ENCODE assay signal across 23 cellular contexts in genomic region chr10:80927419-80928078, GRCh38.
A peak's percentile ranks its signal among the peaks of the same experiment; 100 is the strongest.
DNase-seq lines count a peak whose midpoint lies in the region; ATAC-seq and TF ChIP-seq lines count a peak whose summit lies in the region.
"Had no signal": no experiment of that assay in that cellular context is flagged by ENCODE, and none has a peak within 500 bp of the region (broad histone marks: within the 10 kb centered on the region; RNA-seq: fewer than 3 reads in every experiment).

No MANE protein-coding gene starts in this region.

- peaks cover 15% of the 10 kb centered on the region for H3K4me1 Mint-ChIP-seq in endodermal cell
- H3K4me1 Mint-ChIP-seq in activated naive CD4-positive, alpha-beta T cell treated with anti-CD3 and anti-CD28 coated beads, Interleukin-2, amount 10 ng/mL, durations not matched to agents 7 days and 5 days: no peaks in the 10 kb centered on the region
- H3K4me1 Mint-ChIP-seq: CD4-positive, alpha-beta memory T cell had no signal

- H3K9me3 Mint-ChIP-seq in endodermal cell: no peaks in the 10 kb centered on the region
- H3K9me3 Mint-ChIP-seq in activated naive CD4-positive, alpha-beta T cell treated with anti-CD3 and anti-CD28 coated beads, Interleukin-2, amount 10 ng/mL, durations not matched to agents 7 days and 5 days: no peaks in the 10 kb centered on the region
- H3K9me3 Mint-ChIP-seq: T-helper 1 cell treated with Interleukin-12 subunit alpha and Interleukin-12 subunit beta and Interleukin-4 antibody, amounts not matched to agents 30 μg/mL and 1 μg/mL, for 36 hours had no signal

- H3K36me3 Mint-ChIP-seq in endodermal cell (ENCODE audit: low read depth): no peaks in the 10 kb centered on the region
- H3K36me3 Mint-ChIP-seq in activated naive CD4-positive, alpha-beta T cell treated with anti-CD3 and anti-CD28 coated beads, Interleukin-2, amount 10 ng/mL, durations not matched to agents 7 days and 5 days: no peaks in the 10 kb centered on the region
- H3K36me3 Mint-ChIP-seq: CD4-positive, alpha-beta memory T cell had no signal

- H3K9ac ChIP-seq in HUES6 (ENCODE audit: low read length) (no peak overlapping the region), endodermal cell (ENCODE audit: extremely low read depth, low read length, poor library complexity, severe bottlenecking) (no peak overlapping the region)

- CTCF ChIA-PET in activated naive CD4-positive, alpha-beta T cell treated with anti-CD3 and anti-CD28 coated beads, Interleukin-2, amount 10 ng/mL, durations not matched to agents 7 days and 5 days (lab: Charles Lee): no interaction called here

- no peaks in the 10 kb centered on the region for H3K27me3 ChIP-seq in HUES6 (ENCODE audit: control insufficient read depth, insufficient read depth, low read length)
- no peaks in the 10 kb centered on the region for H3K27me3 ChIP-seq in endodermal cell (ENCODE audit: control insufficient read depth, insufficient read depth, low read length, poor library complexity, severe bottlenecking)
- H3K27me3 ChIP-seq: SJSA1 had no signal

- peak overlapping the region; percentile 69 for H3K27ac Mint-ChIP-seq in endodermal cell
- no peak overlapping the region for H3K27ac Mint-ChIP-seq in activated naive CD4-positive, alpha-beta T cell treated with anti-CD3 and anti-CD28 coated beads, Interleukin-2, amount 10 ng/mL, durations not matched to agents 7 days and 5 days
- H3K27ac Mint-ChIP-seq: CD4-positive, alpha-beta memory T cell; HFFc6; T-helper 1 cell treated with Interleukin-12 subunit alpha and Interleukin-12 subunit beta and Interleukin-4 antibody, amounts not matched to agents 30 μg/mL and 1 μg/mL, for 36 hours had no signal

- H3K27me3 Mint-ChIP-seq in endodermal cell (ENCODE audit: insufficient read depth): no peaks in the 10 kb centered on the region
- no peaks in the 10 kb centered on the region for H3K27me3 Mint-ChIP-seq in activated naive CD4-positive, alpha-beta T cell treated with anti-CD3 and anti-CD28 coated beads, Interleukin-2, amount 10 ng/mL, durations not matched to agents 7 days and 5 days

- no peak overlapping the region for H3K4me3 Mint-ChIP-seq in endodermal cell
- no peak overlapping the region for H3K4me3 Mint-ChIP-seq in activated naive CD4-positive, alpha-beta T cell treated with anti-CD3 and anti-CD28 coated beads, Interleukin-2, amount 10 ng/mL, durations not matched to agents 7 days and 5 days
- H3K4me3 Mint-ChIP-seq: CD4-positive, alpha-beta memory T cell; HFFc6; T-helper 1 cell treated with Interleukin-12 subunit alpha and Interleukin-12 subunit beta and Interleukin-4 antibody, amounts not matched to agents 30 μg/mL and 1 μg/mL, for 36 hours had no signal

- no peak for TF ChIP-seq CTCF in endodermal cell (conservative IDR thresholded peaks at IDR 0.05)

- H3K36me3 ChIP-seq in HUES6 (ENCODE audit: control insufficient read depth, insufficient read depth, low read length) (no peaks in the 10 kb centered on the region), endodermal cell (ENCODE audit: control insufficient read depth, insufficient read depth, low read length) (no peaks in the 10 kb centered on the region)
- H3K36me3 ChIP-seq: HAP-1, SJSA1 had no signal

- ATAC-seq in GM18868 (IDR thresholded peaks at IDR 0.05; ENCODE audit: unreplicated experiment) (peak; percentile 65), HG03520 (IDR thresholded peaks at IDR 0.05; ENCODE audit: unreplicated experiment) (no peak), HG03135 (IDR thresholded peaks at IDR 0.05; ENCODE audit: unreplicated experiment) (no peak)
- ATAC-seq: Right ventricle myocardium inferior had no signal

- H3K27ac ChIP-seq in HUES6 (ENCODE audit: low read depth, low read length) (0 out of 2 replicates have a peak overlapping the region, but pooled peaks have one; percentile 24), endodermal cell (ENCODE audit: low read depth, low read length) (no peak overlapping the region)
- H3K27ac ChIP-seq: PC-9, SJSA1 had no signal

- H3K4me3 ChIP-seq in HUES6 (ENCODE audit: low read depth, low read length) (no peak overlapping the region), endodermal cell (ENCODE audit: low read length) (peak overlapping the region; percentile 42)
- H3K4me3 ChIP-seq: HAP-1, PC-9, SJSA1 had no signal

- 28 to 36% methylated on average over 4 to 5 of the region's 5 CpGs for WGBS in endodermal cell (ENCODE audit: insufficient coverage in 1 of 2, insufficient read length in 1 of 2), 2 experiments

- no peak for DNase-seq in endodermal cell
- DNase-seq in activated naive CD4-positive, alpha-beta T cell treated with anti-CD3 and anti-CD28 coated beads, Interleukin-2, amount 10 ng/mL, durations not matched to agents 7 days and 5 days: no peak
- no peak for DNase-seq in nucleus accumbens (lab: John Stamatoyannopoulos, UW)
- DNase-seq: C1 segment of cervical spinal cord; CD4-positive, alpha-beta memory T cell; COR-L47; DMS53; HFFc6; KBM-7; MM.1S; NCI-H1694; NCI-H2029 treated with DMSO at 0.1 percent for 48 hours; NCI-H2227 treated with DMSO at 0.1 percent for 48 hours; NCI-H526 treated with DMSO at 0.1 percent for 48 hours; PC-9 had no signal

- H3K9me3 ChIP-seq in HUES6 (ENCODE audit: control insufficient read depth, insufficient read depth, low read depth, low read length) (no peaks in the 10 kb centered on the region), endodermal cell (ENCODE audit: control insufficient read depth, low read length) (peaks cover 4% of the 10 kb centered on the region)
- H3K9me3 ChIP-seq: HAP-1, SJSA1 had no signal

- H3K4me1 ChIP-seq in HUES6 (ENCODE audit: control insufficient read depth, insufficient read depth, low read length): peaks cover 12% of the 10 kb centered on the region; the same call in 1 of the 2 replicates
- H3K4me1 ChIP-seq in endodermal cell (ENCODE audit: control insufficient read depth, insufficient read depth, low read length): no peaks in the 10 kb centered on the region
- H3K4me1 ChIP-seq: HAP-1, SJSA1 had no signal
